16 cellular contexts compared by ENCODE assay signal in the genomic region with DNA sequence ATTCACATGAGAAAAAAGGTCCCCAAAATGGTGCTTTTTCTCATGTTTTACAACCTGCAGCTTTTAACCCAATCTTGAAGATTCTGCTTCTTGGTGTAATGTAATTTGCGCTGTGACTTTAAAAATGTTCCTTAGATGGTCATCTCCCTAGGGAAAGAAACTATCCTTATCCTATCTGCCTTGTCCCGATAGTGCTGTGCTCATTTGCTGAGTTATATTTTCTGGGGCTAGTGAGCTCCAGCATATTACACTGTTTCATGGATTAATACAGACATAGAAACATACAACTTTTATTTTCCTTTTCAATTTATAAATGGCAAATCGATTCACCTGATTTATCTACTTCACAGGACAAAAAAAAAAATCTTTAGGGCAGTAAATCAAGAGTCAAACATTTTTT. TPM values are rescaled to one million over a fixed set of nuclear protein-coding genes. Genes with fewer than 3 reads are reported as not detected.
A peak's percentile ranks its signal among the peaks of the same experiment; 100 is the strongest.
DNase-seq lines count a peak whose midpoint lies in the region; ATAC-seq, FAIRE-seq and TF ChIP-seq lines count a peak whose summit lies in the region.
"Had no signal": no experiment of that assay in that cellular context is flagged by ENCODE, and none has a peak within 500 bp of the region (broad histone marks: within the 10 kb centered on the region; RNA-seq: fewer than 3 reads in every experiment).

No MANE protein-coding gene starts in this region.

- H3K27me3 ChIP-seq in CD8-positive, alpha-beta memory T cell (ENCODE audit: insufficient read depth, low read length, poor library complexity, severe bottlenecking): no peaks in the 10 kb centered on the region
- H3K27me3 ChIP-seq in iPS-20b (ENCODE audit: insufficient read depth, low read length): peaks cover 7% of the 10 kb centered on the region; the same call in 1 of the 2 replicates

- no peak for TF ChIP-seq CTCF in A549 (IDR thresholded peaks at IDR 0.05)

- no peaks in the 10 kb centered on the region for H3K27me3 Mint-ChIP-seq in CD8-positive, alpha-beta memory T cell
- no peaks in the 10 kb centered on the region for H3K27me3 Mint-ChIP-seq in T-helper 17 cell

- TF ChIP-seq POLR2A in A549 (IDR thresholded peaks at IDR 0.05; ENCODE audit: low read length): no peak

- H3K4me3 Mint-ChIP-seq in CD8-positive, alpha-beta memory T cell: peak overlapping the region; percentile 9 to 95 (median 60)
- H3K4me3 Mint-ChIP-seq in T-helper 17 cell: peak overlapping the region; percentile 21

- H3K4me2 ChIP-seq in A549: peak overlapping the region; percentile 87

- POLR2A ChIA-PET in A549 (lab: Yijun Ruan, JAX) (no interaction called here), HEK293T (lab: Yijun Ruan, JAX) (no interaction called here)
- POLR2A ChIA-PET in CD8-positive, alpha-beta memory T cell (lab: Charles Lee): no interaction called here

- H3K9me3 ChIP-seq in A549 (no peaks in the 10 kb centered on the region), T-helper 17 cell (ENCODE audit: control insufficient read depth, low read length, poor library complexity, severe bottlenecking) (no peaks in the 10 kb centered on the region), iPS-20b (ENCODE audit: insufficient read depth, low read depth, low read length) (no peaks in the 10 kb centered on the region)
- no peaks in the 10 kb centered on the region for H3K9me3 ChIP-seq in CD8-positive, alpha-beta memory T cell (ENCODE audit: low read length)

- no peak overlapping the region; the same call in 1 of the 2 replicates for H3K9ac ChIP-seq in iPS-20b (ENCODE audit: low read depth, low read length)

- H3K27ac ChIP-seq in A549 (no peak overlapping the region), iPS-20b (ENCODE audit: low read length) (no peak overlapping the region)
- no peak overlapping the region for H3K27ac ChIP-seq in CD8-positive, alpha-beta memory T cell (ENCODE audit: low read depth, low read length)
- H3K27ac ChIP-seq: C4-2B, SK-N-MC had no signal

- peaks cover under 1 to 53% (median 12%) of the 10 kb centered on the region in 3 donors for H3K36me3 Mint-ChIP-seq in CD8-positive, alpha-beta memory T cell
- peaks cover 2% of the 10 kb centered on the region for H3K36me3 Mint-ChIP-seq in T-helper 17 cell (ENCODE audit: low read depth)

- no peak for TF ChIP-seq RAD21 in A549 (conservative IDR thresholded peaks at IDR 0.05 in 1 of 2, IDR thresholded peaks at IDR 0.05 in 1 of 2)

- no peaks in the 10 kb centered on the region for H3K9me3 Mint-ChIP-seq in CD8-positive, alpha-beta memory T cell
- H3K9me3 Mint-ChIP-seq: H9 had no signal

- peaks cover 74 to 89% (median 85%) of the 10 kb centered on the region in 3 donors for H3K4me1 Mint-ChIP-seq in CD8-positive, alpha-beta memory T cell
- peaks cover 54% of the 10 kb centered on the region for H3K4me1 Mint-ChIP-seq in T-helper 17 cell

- H3K4me1 ChIP-seq in A549 (peaks cover 33% of the 10 kb centered on the region), iPS-20b (ENCODE audit: insufficient read depth, low read length) (peaks cover 11% of the 10 kb centered on the region; the same call in 1 of the 2 replicates)
- peaks cover 68% of the 10 kb centered on the region for H3K4me1 ChIP-seq in CD8-positive, alpha-beta memory T cell (ENCODE audit: insufficient read depth, low read length)

- DNase-seq in A549 (ENCODE audit: low read depth in 1 of 2, low spot score in 1 of 2) (no peak), T-helper 17 cell (no peak), NCI-H1436 (lab: John Stamatoyannopoulos, UW) (no peak), HEK293T (ENCODE audit: extremely low spot score) (no peak)
- no peak for DNase-seq in CD8-positive, alpha-beta memory T cell
- DNase-seq: activated gamma-delta T cell; central memory CD4-positive, alpha-beta T cell; H9; kidney glomerular epithelial cell; retina had no signal

- 53% methylated on average over 3 of the region's 3 CpGs for whole genome bisulfite sequencing in A549 (ENCODE audit: missing lambda C conversion rate)

- no peak for FAIRE-seq in A549 (lab: Jason Lieb, UNC)

- H3K4me3 ChIP-seq in A549: no peak overlapping the region
- no peak overlapping the region for H3K4me3 ChIP-seq in CD8-positive, alpha-beta memory T cell (ENCODE audit: low read length)
- 0 out of 2 replicates have a peak overlapping the region, but pooled peaks have one; percentile 6 for H3K4me3 ChIP-seq in iPS-20b (ENCODE audit: low read length)

- peak overlapping the region in 4 of 8 donors; percentile 4 to 67 (median 44) for H3K27ac Mint-ChIP-seq in CD8-positive, alpha-beta memory T cell
- peak overlapping the region; percentile 90 for H3K27ac Mint-ChIP-seq in T-helper 17 cell

- ATAC-seq in A549 (no peak), T-helper 17 cell (no peak), HG03280 (IDR thresholded peaks at IDR 0.05; ENCODE audit: unreplicated experiment) (no peak), GM21786 (IDR thresholded peaks at IDR 0.05; ENCODE audit: unreplicated experiment) (no peak)
- ATAC-seq: activated CD4-positive, CD25-positive, alpha-beta regulatory T cell treated with anti-CD3 and anti-CD28 coated beads, Interleukin-2, amount 50 U/mL, for 24 hours had no signal

- TF ChIP-seq EP300 in A549 (IDR thresholded peaks at IDR 0.05): no peak

- CTCF ChIA-PET in A549 (lab: Yijun Ruan, JAX): interaction anchor here (0.6 to 1.3 kb wide), 2 partner anchors 117 to 119 kb away, joined by 3 to 6 read pairs; no protein-coding TSS in a partner anchor
- CTCF ChIA-PET in CD8-positive, alpha-beta memory T cell (lab: Charles Lee): interaction anchor here (1.3 kb wide), 1 partner anchor 119 kb away, joined by 5 read pairs; no protein-coding TSS in a partner anchor
- CTCF ChIA-PET in HEK293T (lab: Yijun Ruan, JAX): no interaction called here

- peaks cover 8% of the 10 kb centered on the region for H3K36me3 ChIP-seq in CD8-positive, alpha-beta memory T cell (ENCODE audit: insufficient read depth, low read length)
- H3K36me3 ChIP-seq in iPS-20b (ENCODE audit: insufficient read depth, low read depth, low read length): peaks cover 48% of the 10 kb centered on the region

TF ChIP-seq in A549, 52 proteins besides CTCF, POLR2A, EP300 and RAD21 (continues in another document):
- TF ChIP-seq RARB (CRISPR knock-in tag; IDR thresholded peaks at IDR 0.05) (no peak), EHMT2 (IDR thresholded peaks at IDR 0.05; ENCODE audit: low read depth) (no peak), NFE2L2 (conservative IDR thresholded peaks at IDR 0.05; ENCODE audit: low read length) (no peak), CHD2 (IDR thresholded peaks at IDR 0.05; ENCODE audit: low read length, partially characterized antibody) (no peak), ESRRA (IDR thresholded peaks at IDR 0.05; ENCODE audit: borderline replicate concordance, low read length) (no peak), HOXB13 (CRISPR knock-in tag; IDR thresholded peaks at IDR 0.05; ENCODE audit: low read depth) (no peak), MYC (IDR thresholded peaks at IDR 0.05; ENCODE audit: borderline replicate concordance, low read length) (no peak), FOSB (CRISPR knock-in tag; IDR thresholded peaks at IDR 0.05) (no peak), BCL3 (IDR thresholded peaks at IDR 0.05) (no peak), HOXA7 (CRISPR knock-in tag; IDR thresholded peaks at IDR 0.05) (no peak), ZNF302 (CRISPR knock-in tag; IDR thresholded peaks at IDR 0.05) (no peak), RNF2 (IDR thresholded peaks at IDR 0.05; ENCODE audit: borderline replicate concordance, low read depth) (no peak), JUNB (IDR thresholded peaks at IDR 0.05) (no peak)

TF ChIP-seq in HEK293T, 16 proteins besides CTCF, POLR2A, EP300 and RAD21:
- TF ChIP-seq SUZ12 (IDR thresholded peaks at IDR 0.05): no peak
- no peak for TF ChIP-seq SP1 (IDR thresholded peaks at IDR 0.05)
- no peak for TF ChIP-seq ZNF384 (IDR thresholded peaks at IDR 0.05)
- no peak for TF ChIP-seq NFRKB (IDR thresholded peaks at IDR 0.05)
- no peak for TF ChIP-seq TARDBP (IDR thresholded peaks at IDR 0.05)
- TF ChIP-seq L3MBTL2 (conservative IDR thresholded peaks at IDR 0.05): no peak
- TF ChIP-seq BHLHE40 (IDR thresholded peaks at IDR 0.05; ENCODE audit: borderline replicate concordance): no peak
- no peak for TF ChIP-seq CTBP1 (IDR thresholded peaks at IDR 0.05; ENCODE audit: borderline replicate concordance)
- TF ChIP-seq HDGF (IDR thresholded peaks at IDR 0.05; ENCODE audit: borderline replicate concordance): no peak
- TF ChIP-seq ELF4 (IDR thresholded peaks at IDR 0.05): no peak
- TF ChIP-seq ARNT (IDR thresholded peaks at IDR 0.05): no peak
- TF ChIP-seq FOXM1 (IDR thresholded peaks at IDR 0.05; ENCODE audit: borderline replicate concordance): no peak
- no peak for TF ChIP-seq LEF1 (IDR thresholded peaks at IDR 0.05; ENCODE audit: borderline replicate concordance)

RNA-seq across cellular contexts. Expression of gene WAPL, which starts 2.8 kb away (rescaled TPM):
- polyA plus RNA-seq in A549 (2011; rRNA removed) (20.1 and 25.6 TPM in 2 replicates), A549 (2017; fragmentation: RNase III; extraction: RNeasy Plus Mini Kit Qiagen cat#74134 plus additional on column Dnase treatment) (15.4 to 16.6 TPM (median 15.7 TPM) in 3 replicates)
- polyA plus RNA-seq in A549 (2012; cell fraction: cytosol; rRNA removed): 5.4 and 5.8 TPM in 2 replicates
- 3.5 and 5.5 TPM in 2 replicates for polyA plus RNA-seq in A549 (2012; cell fraction: nucleus; rRNA removed)
- 20.0 and 21.5 TPM in 2 replicates for polyA minus RNA-seq in A549 (2011; rRNA and poly(A)+ RNA removed)
- total RNA-seq in CD8-positive, alpha-beta memory T cell: 10 to 100 TPM; 49.7 to 54.2 TPM
- 41.9 TPM for polyA plus RNA-seq in CD8-positive, alpha-beta memory T cell
- total RNA-seq in T-helper 17 cell: 10 to 100 TPM; 42.9 to 43.0 TPM
